23 cellular contexts compared by ENCODE assay signal in the genomic region with DNA sequence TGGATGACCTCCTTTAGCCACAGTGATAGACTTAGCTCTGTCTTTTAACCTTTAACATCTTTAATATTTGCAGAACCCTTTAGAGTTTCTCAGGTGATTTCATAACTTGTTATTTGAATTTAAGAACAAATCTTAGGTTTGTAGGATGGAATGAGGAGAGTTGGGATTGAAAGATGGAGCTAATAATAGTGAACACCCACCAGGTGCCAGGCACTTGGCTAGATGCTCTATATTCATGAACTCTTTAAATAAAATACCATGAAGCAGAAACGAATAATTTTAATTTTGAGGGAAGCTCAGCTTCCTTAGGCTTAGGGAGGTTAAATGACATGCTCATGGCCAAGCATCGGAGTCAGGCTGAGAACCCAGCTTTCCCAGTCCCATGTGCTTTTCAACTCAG.
"Had no signal": no experiment of that assay in that cellular context is flagged by ENCODE, and none has a peak within 500 bp of the region (broad histone marks: within the 10 kb centered on the region; RNA-seq: fewer than 3 reads in every experiment).

No MANE protein-coding gene starts in this region.

- H3K4me3 Mint-ChIP-seq: dendritic cell treated with granulocyte-macrophage colony-stimulating factor and Interleukin-4, amounts not matched to agents 40 ng/mL and 50 ng/mL, for 4 days; effector memory CD8-positive, alpha-beta T cell; endodermal cell had no signal

- DNase-seq: colonic mucosa; cortex of kidney; dermis blood vessel endothelial cell; effector CD4-positive, alpha-beta T cell; effector CD8-positive, alpha-beta T cell; effector memory CD4-positive, alpha-beta T cell; effector memory CD8-positive, alpha-beta T cell; endodermal cell; erythroblast; esophagus squamous epithelium; foreskin fibroblast; foreskin keratinocyte; foreskin melanocyte; gastrocnemius medialis; glutamatergic neuron; heart left ventricle; heart right ventricle had no signal

- H3K27ac Mint-ChIP-seq: dendritic cell treated with granulocyte-macrophage colony-stimulating factor and Interleukin-4, amounts not matched to agents 40 ng/mL and 50 ng/mL, for 4 days; effector memory CD8-positive, alpha-beta T cell; endodermal cell had no signal

- H3K4me1 Mint-ChIP-seq: endodermal cell had no signal

- H3K27me3 Mint-ChIP-seq: dendritic cell treated with granulocyte-macrophage colony-stimulating factor and Interleukin-4, amounts not matched to agents 40 ng/mL and 50 ng/mL, for 4 days had no signal

- H3K9me3 Mint-ChIP-seq: dendritic cell treated with granulocyte-macrophage colony-stimulating factor and Interleukin-4, amounts not matched to agents 40 ng/mL and 50 ng/mL, for 4 days; effector memory CD8-positive, alpha-beta T cell had no signal

- H3K27ac ChIP-seq: colonic mucosa, coronary artery, epithelial cell of prostate, esophagus muscularis mucosa, foreskin keratinocyte, gastrocnemius medialis, gastroesophageal sphincter, heart left ventricle, heart right ventricle, hepatocyte had no signal
